In the genomic region with DNA sequence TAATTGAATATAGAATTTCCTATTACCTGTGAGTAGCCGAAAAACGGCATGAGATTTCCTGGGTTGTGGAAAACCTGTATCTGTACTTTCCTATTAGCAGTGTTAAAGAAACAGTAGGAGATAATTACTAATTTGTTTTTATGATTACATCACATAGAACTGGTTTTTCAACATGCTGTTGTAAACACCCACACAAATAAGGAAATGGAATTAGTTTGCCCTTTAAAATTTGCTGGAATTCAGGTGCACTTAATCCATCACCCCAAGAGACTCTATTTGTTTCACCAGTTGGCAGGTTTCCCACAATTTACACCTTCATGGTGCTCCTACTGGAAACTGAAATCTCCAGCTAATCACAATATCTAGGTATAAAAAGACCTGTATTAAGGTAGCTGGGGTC, we compare ENCODE assay signal across 23 cellular contexts.
"Had no signal": no experiment of that assay in that cellular context is flagged by ENCODE, and none has a peak within 500 bp of the region (broad histone marks: within the 10 kb centered on the region; RNA-seq: fewer than 3 reads in every experiment).

No MANE protein-coding gene starts in this region.

- ATAC-seq: activated naive CD4-positive, alpha-beta T cell treated with anti-CD3 and anti-CD28 coated beads, Interleukin-2, amount 50 U/mL, for 72 hours; activated naive CD8-positive, alpha-beta T cell treated with anti-CD3 and anti-CD28 coated beads, Interleukin-2, amount 50 U/mL, for 24 hours; activated T-cell treated with anti-CD3 and anti-CD28 coated beads, Interleukin-2, amount 50 U/mL, for 4 hours; K562; PC-3 had no signal

- H3K9me3 ChIP-seq: ascending aorta had no signal

- H3K27me3 ChIP-seq: ascending aorta, cardiac muscle cell had no signal

- DNase-seq: activated B cell treated with CpG ODN at 0.5 μM for 24 hours; activated CD4-positive, alpha-beta memory T cell treated with anti-CD3 and anti-CD28 coated beads for 36 hours; activated CD4-positive, alpha-beta T cell treated with anti-CD3 and anti-CD28 coated beads for 1 hour; activated CD4-positive, alpha-beta T cell treated with anti-CD3 and anti-CD28 coated beads, Interleukin-2, amount 10 ng/mL, durations not matched to agents 24 days and 14 days; activated CD8-positive, alpha-beta memory T cell treated with anti-CD3 and anti-CD28 coated beads for 24 hours; activated effector memory CD4-positive, alpha-beta T cell treated with anti-CD3 and anti-CD28 coated beads, Interleukin-2, amount 50 U/mL, for 16 hours; activated naive CD4-positive, alpha-beta T cell treated with Interleukin-2 at 50 U/mL for 16 hours; activated naive CD8-positive, alpha-beta T cell treated with anti-CD3 and anti-CD28 coated beads, Interleukin-2, amount 50 U/mL, for 24 hours; activated T-cell treated with anti-CD3 and anti-CD28 coated beads, Interleukin-2, amount 50 U/mL, for 4 hours; amniotic stem cell; Karpas-422; NCI-H1436 treated with DMSO at 0.1 percent for 48 hours; NCI-H187; NCI-H2171; NCI-H2227 treated with DMSO at 0.1 percent for 48 hours; NCI-H446 treated with DMSO at 0.1 percent for 48 hours; NCI-H524 treated with DMSO at 0.1 percent for 48 hours; PC-3; SHP77 treated with DMSO at 0.1 percent for 48 hours had no signal

- H3K4me1 ChIP-seq: ascending aorta had no signal

- H3K4me3 ChIP-seq: ascending aorta, cardiac muscle cell, K562 had no signal

- H3K27ac ChIP-seq: ascending aorta, cardiac muscle cell had no signal

- H3K36me3 ChIP-seq: ascending aorta, cardiac muscle cell had no signal
